In the genomic region with DNA sequence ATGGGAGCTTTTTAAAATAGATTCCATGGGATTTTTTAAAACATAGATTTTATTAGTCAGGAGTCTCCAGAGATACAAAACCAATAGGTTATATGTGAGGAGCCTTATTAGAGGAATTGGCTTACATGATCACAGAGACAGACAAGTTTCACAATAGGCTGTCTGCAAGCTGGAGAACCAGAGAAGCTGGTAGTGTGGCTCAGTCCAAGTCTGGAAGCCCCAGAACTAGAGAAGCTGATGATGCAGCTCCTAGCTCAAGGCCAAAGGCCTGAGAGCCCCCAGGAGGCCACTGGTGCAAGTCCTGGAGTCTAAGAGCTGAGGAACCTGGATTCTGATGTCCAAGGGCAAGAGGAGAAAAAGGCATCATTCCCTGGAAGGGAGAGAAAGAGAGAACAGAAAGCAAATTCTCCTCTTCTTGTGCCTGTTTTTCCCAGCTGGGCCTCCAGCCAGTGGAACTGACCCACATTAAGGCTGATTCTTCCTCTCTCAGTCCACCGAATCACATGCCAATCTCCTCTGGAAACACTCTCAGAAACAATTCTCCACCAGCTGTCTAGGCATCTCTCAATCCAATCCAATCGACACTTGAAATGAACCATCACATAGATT, we compare ENCODE assay signal across 15 cellular contexts. TPM values are rescaled to one million over a fixed set of nuclear protein-coding genes. Genes with fewer than 3 reads are reported as not detected.
DNase-seq lines count a peak whose midpoint lies in the region; ATAC-seq and TF ChIP-seq lines count a peak whose summit lies in the region.
"Had no signal": no experiment of that assay in that cellular context is flagged by ENCODE, and none has a peak within 500 bp of the region (broad histone marks: within the 10 kb centered on the region; RNA-seq: fewer than 3 reads in every experiment).

No MANE protein-coding gene starts in this region.

- H3K9me3 ChIP-seq in suprapubic skin = no peaks in the 10 kb centered on the region
- H3K9me3 ChIP-seq in gastrocnemius medialis = no peaks in the 10 kb centered on the region

- H3K36me3 ChIP-seq in suprapubic skin (no peaks in the 10 kb centered on the region), gastrocnemius medialis (no peaks in the 10 kb centered on the region)
- H3K36me3 ChIP-seq: cardiac muscle cell had no signal

- H3K36me3 Mint-ChIP-seq in activated CD8-positive, alpha-beta T cell treated with anti-CD3 and anti-CD28 coated beads, Interleukin-2, amount 10 ng/mL, durations not matched to agents 7 days and 5 days (ENCODE audit: low read depth) = peaks cover 81% of the 10 kb centered on the region
- H3K36me3 Mint-ChIP-seq in activated T-helper 1 cell treated with anti-CD3 and anti-CD28 coated beads, Interleukin-12 subunit alpha, Interleukin-12 subunit beta, Interleukin-2, Interleukin-4 antibody, amounts not matched to agents 30 ng/mL and 10 ng/mL and 1 ng/mL, durations not matched to agents 14 hours and 24 hours and 36 hours (ENCODE audit: low read depth) = peaks cover 47% of the 10 kb centered on the region

- no peak for TF ChIP-seq EP300 in suprapubic skin (IDR thresholded peaks at IDR 0.05)

- H3K4me3 Mint-ChIP-seq in activated CD8-positive, alpha-beta T cell treated with anti-CD3 and anti-CD28 coated beads, Interleukin-2, amount 10 ng/mL, durations not matched to agents 7 days and 5 days = no peak overlapping the region
- no peak overlapping the region for H3K4me3 Mint-ChIP-seq in activated T-helper 1 cell treated with anti-CD3 and anti-CD28 coated beads, Interleukin-12 subunit alpha, Interleukin-12 subunit beta, Interleukin-2, Interleukin-4 antibody, amounts not matched to agents 30 ng/mL and 10 ng/mL and 1 ng/mL, durations not matched to agents 14 hours and 24 hours and 36 hours
- H3K4me3 Mint-ChIP-seq: natural killer cell treated with Interleukin-12 subunit alpha and Interleukin-12 subunit beta and Interleukin-15 and Interleukin-18, amount 100 ng/mL, for 72 hours; T-helper 2 cell treated with Interferon-gamma antibody and Interleukin-4, amounts not matched to agents 5 μg/mL and 100 μg/mL, for 36 hours had no signal

- DNase-seq in Right ventricle myocardium inferior (ENCODE audit: missing footprints) (peak; percentile 14), Right ventricle myocardium superior (no peak), fibroblast of the aortic adventitia (ENCODE audit: low read depth) (peak; percentile 70), suprapubic skin (ENCODE audit: low spot score in 2 of 2) (peak; percentile 22 to 35), foreskin melanocyte (no peak), gastrocnemius medialis (no peak)
- DNase-seq in activated CD8-positive, alpha-beta T cell treated with anti-CD3 and anti-CD28 coated beads, Interleukin-2, amount 10 ng/mL, durations not matched to agents 7 days and 5 days = peak; percentile 16
- no peak for DNase-seq in activated T-helper 1 cell treated with anti-CD3 and anti-CD28 coated beads, Interleukin-12 subunit alpha, Interleukin-12 subunit beta, Interleukin-2, Interleukin-4 antibody, amounts not matched to agents 30 ng/mL and 10 ng/mL and 1 ng/mL, durations not matched to agents 14 hours and 24 hours and 36 hours (ENCODE audit: low spot score)
- DNase-seq: kidney glomerular epithelial cell; NCI-H1694 treated with DMSO at 0.1 percent for 48 hours; NK-92 treated with Interleukin-12 subunit alpha and Interleukin-12 subunit beta, amount 100 ng/mL, for 24 hours had no signal

- CTCF ChIA-PET in activated CD8-positive, alpha-beta T cell treated with anti-CD3 and anti-CD28 coated beads, Interleukin-2, amount 10 ng/mL, durations not matched to agents 7 days and 5 days (lab: Charles Lee) = interaction anchor here (1.2 to 3.1 kb wide), 6 partner anchors 10 to 60 kb away, joined by 3 to 8 read pairs (median 4); a partner anchor contains a TSS

- peaks cover 73% of the 10 kb centered on the region for H3K4me1 Mint-ChIP-seq in activated CD8-positive, alpha-beta T cell treated with anti-CD3 and anti-CD28 coated beads, Interleukin-2, amount 10 ng/mL, durations not matched to agents 7 days and 5 days (ENCODE audit: low read depth)
- peaks cover 67% of the 10 kb centered on the region for H3K4me1 Mint-ChIP-seq in activated T-helper 1 cell treated with anti-CD3 and anti-CD28 coated beads, Interleukin-12 subunit alpha, Interleukin-12 subunit beta, Interleukin-2, Interleukin-4 antibody, amounts not matched to agents 30 ng/mL and 10 ng/mL and 1 ng/mL, durations not matched to agents 14 hours and 24 hours and 36 hours (ENCODE audit: low read depth)

- TF ChIP-seq POLR2A in suprapubic skin (IDR thresholded peaks at IDR 0.05) = no peak
- no peak for TF ChIP-seq POLR2A in gastrocnemius medialis (IDR thresholded peaks at IDR 0.05)

- POLR2A ChIA-PET in activated CD8-positive, alpha-beta T cell treated with anti-CD3 and anti-CD28 coated beads, Interleukin-2, amount 10 ng/mL, durations not matched to agents 7 days and 5 days (lab: Charles Lee) = interaction anchor here (0.8 to 1.5 kb wide), 4 partner anchors 12 to 110 kb away, joined by 3 to 6 read pairs (median 4); a partner anchor contains a TSS

- no peaks in the 10 kb centered on the region for H3K4me1 ChIP-seq in suprapubic skin
- H3K4me1 ChIP-seq in gastrocnemius medialis = no peaks in the 10 kb centered on the region

- WGBS in suprapubic skin = 62% methylated on average over 2 of the region's 2 CpGs

- ATAC-seq in Right ventricle myocardium inferior (no peak), Right ventricle myocardium superior (ENCODE audit: poor library complexity) (no peak), gastrocnemius medialis (no peak)
- ATAC-seq in activated CD8-positive, alpha-beta T cell treated with anti-CD3 and anti-CD28 coated beads, Interleukin-2, amount 10 ng/mL, durations not matched to agents 7 days and 5 days = no peak
- ATAC-seq: HCT116; natural killer cell treated with Interleukin-12 subunit alpha and Interleukin-12 subunit beta and Interleukin-15 and Interleukin-18, amount 100 ng/mL, for 72 hours had no signal

- peak overlapping the region; percentile 11 for H3K27ac Mint-ChIP-seq in activated CD8-positive, alpha-beta T cell treated with anti-CD3 and anti-CD28 coated beads, Interleukin-2, amount 10 ng/mL, durations not matched to agents 7 days and 5 days
- H3K27ac Mint-ChIP-seq in activated T-helper 1 cell treated with anti-CD3 and anti-CD28 coated beads, Interleukin-12 subunit alpha, Interleukin-12 subunit beta, Interleukin-2, Interleukin-4 antibody, amounts not matched to agents 30 ng/mL and 10 ng/mL and 1 ng/mL, durations not matched to agents 14 hours and 24 hours and 36 hours = no peak overlapping the region
- H3K27ac Mint-ChIP-seq: natural killer cell treated with Interleukin-12 subunit alpha and Interleukin-12 subunit beta and Interleukin-15 and Interleukin-18, amount 100 ng/mL, for 72 hours had no signal

- H3K27me3 ChIP-seq in suprapubic skin (peaks cover 2% of the 10 kb centered on the region), gastrocnemius medialis (peaks cover 0 to under 1% (median 0%) of the 10 kb centered on the region in 3 donors)
- H3K27me3 ChIP-seq: cardiac muscle cell had no signal

- no peaks in the 10 kb centered on the region for H3K27me3 Mint-ChIP-seq in activated CD8-positive, alpha-beta T cell treated with anti-CD3 and anti-CD28 coated beads, Interleukin-2, amount 10 ng/mL, durations not matched to agents 7 days and 5 days (ENCODE audit: low read depth)
- H3K27me3 Mint-ChIP-seq in activated T-helper 1 cell treated with anti-CD3 and anti-CD28 coated beads, Interleukin-12 subunit alpha, Interleukin-12 subunit beta, Interleukin-2, Interleukin-4 antibody, amounts not matched to agents 30 ng/mL and 10 ng/mL and 1 ng/mL, durations not matched to agents 14 hours and 24 hours and 36 hours (ENCODE audit: insufficient read depth) = no peaks in the 10 kb centered on the region

- H3K27ac ChIP-seq in suprapubic skin = no peak overlapping the region
- no peak overlapping the region for H3K27ac ChIP-seq in gastrocnemius medialis
- H3K27ac ChIP-seq: cardiac muscle cell had no signal

- intact Hi-C loops in Right ventricle myocardium inferior (cut with DNase I) = no loop called here
- intact Hi-C loops in Right ventricle myocardium superior (cut with DNase I) = no loop called here
- intact Hi-C loops in activated T-helper 1 cell treated with anti-CD3 and anti-CD28 coated beads, Interleukin-12 subunit alpha, Interleukin-12 subunit beta, Interleukin-2, Interleukin-4 antibody, amounts not matched to agents 30 ng/mL and 10 ng/mL and 1 ng/mL, durations not matched to agents 14 hours and 24 hours and 36 hours (cut with micrococcal nuclease) = no loop called here
- intact Hi-C loops in gastrocnemius medialis (cut with DNase I; ENCODE audit: low total_unique reads) = no loop called here

- H3K9me3 Mint-ChIP-seq in activated CD8-positive, alpha-beta T cell treated with anti-CD3 and anti-CD28 coated beads, Interleukin-2, amount 10 ng/mL, durations not matched to agents 7 days and 5 days (ENCODE audit: insufficient read depth) = peaks cover 34% of the 10 kb centered on the region
- H3K9me3 Mint-ChIP-seq in activated T-helper 1 cell treated with anti-CD3 and anti-CD28 coated beads, Interleukin-12 subunit alpha, Interleukin-12 subunit beta, Interleukin-2, Interleukin-4 antibody, amounts not matched to agents 30 ng/mL and 10 ng/mL and 1 ng/mL, durations not matched to agents 14 hours and 24 hours and 36 hours = peaks cover 31% of the 10 kb centered on the region
- H3K9me3 Mint-ChIP-seq: natural killer cell treated with Interleukin-12 subunit alpha and Interleukin-12 subunit beta and Interleukin-15 and Interleukin-18, amount 100 ng/mL, for 72 hours had no signal

- no peak overlapping the region for H3K4me3 ChIP-seq in fibroblast of the aortic adventitia (ENCODE audit: low read depth, low read length)
- no peak overlapping the region for H3K4me3 ChIP-seq in suprapubic skin
- no peak overlapping the region for H3K4me3 ChIP-seq in gastrocnemius medialis
- H3K4me3 ChIP-seq: cardiac muscle cell had no signal

- TF ChIP-seq CTCF in fibroblast of the aortic adventitia (IDR thresholded peaks at IDR 0.05; ENCODE audit: insufficient read depth, low read length) (no peak), suprapubic skin (IDR thresholded peaks at IDR 0.05) (no peak), gastrocnemius medialis (IDR thresholded peaks at IDR 0.05 in 4 of 5, conservative IDR thresholded peaks at IDR 0.05 in 1 of 5) (no peak)

- in situ Hi-C loops in gastrocnemius medialis (cut with MboI; ENCODE audit: low sequenced_read_pairs in 4 of 4) = no loop called here

RNA-seq across cellular contexts. Expression of a gene that starts 59.3 kb away (rescaled TPM):
- total RNA-seq in Right ventricle myocardium inferior (2.1 TPM), Right ventricle myocardium superior (1.8 TPM), fibroblast of the aortic adventitia (ENCODE audit: low replicate concordance) (8.8 and 31.9 TPM in 2 replicates), suprapubic skin (10 to 100 TPM in 1 of 4 donors, 1 to 10 TPM in 3; 3.0 to 10.7 (median 4.2) TPM), gastrocnemius medialis (1 to 10 TPM in 1 of 4 donors, under 1 TPM in 2, not detected in 1; 0.05 to 1.3 (median 0.18) TPM)
- 10 to 100 TPM; 56.1 to 57.2 TPM for total RNA-seq in activated CD8-positive, alpha-beta T cell treated with anti-CD3 and anti-CD28 coated beads, Interleukin-2, amount 10 ng/mL, durations not matched to agents 7 days and 5 days
- 22.7 and 23.7 TPM in 2 replicates for total RNA-seq in activated T-helper 1 cell treated with anti-CD3 and anti-CD28 coated beads, Interleukin-12 subunit alpha, Interleukin-12 subunit beta, Interleukin-2, Interleukin-4 antibody, amounts not matched to agents 30 ng/mL and 10 ng/mL and 1 ng/mL, durations not matched to agents 14 hours and 24 hours and 36 hours

Comparison
In these comparisons a context has a peak if more than half of its experiments do, and no peak if none do; other contexts are left out.
1. DNase-seq: peak in Right ventricle myocardium inferior (single experiment), activated CD8-positive, alpha-beta T cell treated with anti-CD3 and anti-CD28 coated beads, Interleukin-2, amount 10 ng/mL, durations not matched to agents 7 days and 5 days (single experiment), fibroblast of the aortic adventitia (single experiment) and suprapubic skin (2 of 2); none in Right ventricle myocardium superior (single experiment), activated T-helper 1 cell treated with anti-CD3 and anti-CD28 coated beads, Interleukin-12 subunit alpha, Interleukin-12 subunit beta, Interleukin-2, Interleukin-4 antibody, amounts not matched to agents 30 ng/mL and 10 ng/mL and 1 ng/mL, durations not matched to agents 14 hours and 24 hours and 36 hours (single experiment), foreskin melanocyte (single experiment) and gastrocnemius medialis (0 of 2).